ENCODE assay signal across 8 cellular contexts in genomic region chr9:127977877-127978647, GRCh38. TPM values are rescaled to one million over a fixed set of nuclear protein-coding genes. Genes with fewer than 3 reads are reported as not detected.
A peak's percentile ranks its signal among the peaks of the same experiment; 100 is the strongest.
DNase-seq lines count a peak whose midpoint lies in the region; ATAC-seq and TF ChIP-seq lines count a peak whose summit lies in the region.

No MANE protein-coding gene starts in this region.

- H3K9me2 ChIP-seq in Karpas-422 (replicated peaks; ENCODE audit: insufficient read depth, low read length): no peaks in the 10 kb centered on the region

- H3K9me3 ChIP-seq in Caco-2 (no peaks in the 10 kb centered on the region), Karpas-422 (ENCODE audit: low read length) (no peaks in the 10 kb centered on the region)

- intact Hi-C loops in Caco-2 (cut with micrococcal nuclease; ENCODE audit: unreplicated experiment): loop anchor here (1.0 kb wide), 1 partner anchor 13 kb away; no protein-coding TSS in a partner anchor

- peaks cover 24% of the 10 kb centered on the region for H3K4me1 Mint-ChIP-seq in Caco-2 (ENCODE audit: low read depth, unreplicated experiment)

- H3K4me1 ChIP-seq in Caco-2 (peaks cover 31% of the 10 kb centered on the region), Karpas-422 (ENCODE audit: low read length) (peaks cover 50% of the 10 kb centered on the region)

- H3K27ac ChIP-seq in Karpas-422 (ENCODE audit: low read length): no peak overlapping the region
- peak overlapping the region; percentile 99 for H3K27ac ChIP-seq in substantia nigra (ENCODE audit: low read depth, low read length, poor library complexity, severe bottlenecking)

- ATAC-seq in GM21367 (IDR thresholded peaks at IDR 0.05; ENCODE audit: unreplicated experiment): no peak

- peak overlapping the region; percentile 88 for H3K4me2 ChIP-seq in Karpas-422 (ENCODE audit: low read depth, low read length, poor library complexity, severe bottlenecking)

- CTCF ChIA-PET in Caco-2 (lab: Charles Lee): interaction anchor here (0.5 to 2.3 kb wide), 7 partner anchors 12 to 193 kb away, joined by 3 to 11 read pairs (median 4); partner anchors contain the start of gene NAIF1

- H3K36me3 ChIP-seq in Caco-2 (ENCODE audit: control insufficient read depth, insufficient read depth, low read length) (no peaks in the 10 kb centered on the region; the same call in 1 of the 2 replicates), Karpas-422 (ENCODE audit: insufficient read depth, low read length) (no peaks in the 10 kb centered on the region)

- no peaks in the 10 kb centered on the region for H3K9me3 Mint-ChIP-seq in Caco-2 (ENCODE audit: unreplicated experiment)

- H2AFZ ChIP-seq in Karpas-422 (ENCODE audit: low read length): no peak overlapping the region

- peaks cover 14% of the 10 kb centered on the region for H3K36me3 Mint-ChIP-seq in Caco-2 (ENCODE audit: insufficient read depth, unreplicated experiment)

- no peak overlapping the region for H3K9ac ChIP-seq in Karpas-422 (ENCODE audit: low read length)

- H3K27ac Mint-ChIP-seq in Caco-2 (ENCODE audit: unreplicated experiment): peak overlapping the region; percentile 35

- DNase-seq in Caco-2 (peak; percentile 63 to 73), Karpas-422 (no peak), astrocyte of the hippocampus (ENCODE audit: low read depth, low spot score) (peak; percentile 90), kidney tubule cell (ENCODE audit: low spot score) (peak; percentile 63), substantia nigra (lab: John Stamatoyannopoulos, UW) (peak in 2 of 49 donors; percentile 15 to 32), NCI-H1436 treated with DMSO at 0.1 percent for 48 hours (lab: John Stamatoyannopoulos, UW) (no peak), NCI-H2081 (lab: John Stamatoyannopoulos, UW) (no peak)

- H3K27me3 Mint-ChIP-seq in Caco-2 (ENCODE audit: insufficient read depth, unreplicated experiment): no peaks in the 10 kb centered on the region

- TF ChIP-seq CTCF in Caco-2 (IDR thresholded peaks at IDR 0.05; ENCODE audit: insufficient read depth in 1 of 2, low read depth in 1 of 2, low read length in 1 of 2, severe bottlenecking in 1 of 2, unreplicated experiment in 1 of 2): peak in 1 of 2 experiments; percentile 31

- POLR2A ChIA-PET in Caco-2 (lab: Charles Lee): no interaction called here

- H4K20me1 ChIP-seq in Karpas-422 (ENCODE audit: insufficient read depth, low read depth, low read length): peaks cover 53% of the 10 kb centered on the region

- peak overlapping the region; percentile 18 for H3K4me3 ChIP-seq in Caco-2 (ENCODE audit: low read depth, low read length)
- H3K4me3 ChIP-seq in Karpas-422 (ENCODE audit: low read length): peak overlapping the region; percentile 4; the same call in 1 of the 2 replicates

- no peaks in the 10 kb centered on the region for H3K79me2 ChIP-seq in Karpas-422 (ENCODE audit: low read length)

- peak overlapping the region; percentile 95 for H3K4me3 Mint-ChIP-seq in Caco-2 (ENCODE audit: unreplicated experiment)

- no TSS peak for BruUV-seq in Caco-2 (replicated peaks; lab: Mats Ljungman, UMichigan)

- H3K27me3 ChIP-seq in Caco-2 (replicated peaks; ENCODE audit: control insufficient read depth, insufficient read depth, low read length) (no peaks in the 10 kb centered on the region), Karpas-422 (ENCODE audit: low read length) (no peaks in the 10 kb centered on the region)

RNA-seq across cellular contexts. Expression of gene EEIG1, which starts 2.7 kb away (rescaled TPM):
- 44.1 and 47.1 TPM in 2 replicates for total RNA-seq in Caco-2 (2022)
- 6.9 and 10.1 TPM in 2 replicates for total RNA-seq in Karpas-422 (2014; rRNA removed; shearing (Covaris generic); ENCODE audit: low replicate concordance)

RNA-seq across cellular contexts. Expression of gene DPM2, which starts 40.4 kb away (rescaled TPM):
- 38.7 and 39.4 TPM in 2 replicates for total RNA-seq in Caco-2 (2022)
- 21.5 and 34.4 TPM in 2 replicates for total RNA-seq in Karpas-422 (2014; rRNA removed; shearing (Covaris generic); ENCODE audit: low replicate concordance)

RNA-seq across cellular contexts. Expression of gene PIP5KL1, which starts 47.5 kb away (rescaled TPM):
- total RNA-seq in Caco-2 (2022): 2.3 and 3.8 TPM in 2 replicates
- 2.7 and 3.1 TPM in 2 replicates for total RNA-seq in Karpas-422 (2014; rRNA removed; shearing (Covaris generic); ENCODE audit: low replicate concordance)

Comparison
In these comparisons a context has a peak if more than half of its experiments do, and no peak if none do; other contexts are left out.
1. DNase-seq: peak in Caco-2 (2 of 2), astrocyte of the hippocampus (single experiment) and kidney tubule cell (single experiment); none in Karpas-422 (single experiment), NCI-H1436 treated with DMSO at 0.1 percent for 48 hours (single experiment) and NCI-H2081 (0 of 2).